1 cellular context compared by ENCODE assay signal in the genomic region with DNA sequence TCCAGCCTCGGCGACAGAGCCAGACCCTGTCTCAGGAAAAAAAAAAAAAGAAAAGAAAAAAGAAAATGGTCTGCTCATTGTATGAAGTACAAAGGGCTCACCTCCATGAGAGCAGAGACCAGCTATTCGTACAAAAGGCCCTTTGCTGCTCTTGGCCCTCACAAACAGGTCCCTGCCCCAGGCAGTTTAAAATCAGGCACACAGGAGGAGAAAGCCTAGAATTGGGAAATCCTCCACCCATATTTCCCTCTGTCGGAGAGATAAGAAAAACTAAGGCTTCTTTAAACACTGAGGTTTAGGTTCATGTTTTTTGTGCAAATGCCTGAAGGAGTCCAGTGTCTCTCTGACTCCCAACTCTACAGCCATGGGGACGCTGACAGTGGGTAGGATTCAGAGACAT.
TF ChIP-seq lines count a peak whose summit lies in the region.

No MANE protein-coding gene starts in this region.

TF ChIP-seq in GM12878, 131 proteins besides CTCF, POLR2A, EP300 and RAD21 (continued from another document):
- TF ChIP-seq, protein P1, sequence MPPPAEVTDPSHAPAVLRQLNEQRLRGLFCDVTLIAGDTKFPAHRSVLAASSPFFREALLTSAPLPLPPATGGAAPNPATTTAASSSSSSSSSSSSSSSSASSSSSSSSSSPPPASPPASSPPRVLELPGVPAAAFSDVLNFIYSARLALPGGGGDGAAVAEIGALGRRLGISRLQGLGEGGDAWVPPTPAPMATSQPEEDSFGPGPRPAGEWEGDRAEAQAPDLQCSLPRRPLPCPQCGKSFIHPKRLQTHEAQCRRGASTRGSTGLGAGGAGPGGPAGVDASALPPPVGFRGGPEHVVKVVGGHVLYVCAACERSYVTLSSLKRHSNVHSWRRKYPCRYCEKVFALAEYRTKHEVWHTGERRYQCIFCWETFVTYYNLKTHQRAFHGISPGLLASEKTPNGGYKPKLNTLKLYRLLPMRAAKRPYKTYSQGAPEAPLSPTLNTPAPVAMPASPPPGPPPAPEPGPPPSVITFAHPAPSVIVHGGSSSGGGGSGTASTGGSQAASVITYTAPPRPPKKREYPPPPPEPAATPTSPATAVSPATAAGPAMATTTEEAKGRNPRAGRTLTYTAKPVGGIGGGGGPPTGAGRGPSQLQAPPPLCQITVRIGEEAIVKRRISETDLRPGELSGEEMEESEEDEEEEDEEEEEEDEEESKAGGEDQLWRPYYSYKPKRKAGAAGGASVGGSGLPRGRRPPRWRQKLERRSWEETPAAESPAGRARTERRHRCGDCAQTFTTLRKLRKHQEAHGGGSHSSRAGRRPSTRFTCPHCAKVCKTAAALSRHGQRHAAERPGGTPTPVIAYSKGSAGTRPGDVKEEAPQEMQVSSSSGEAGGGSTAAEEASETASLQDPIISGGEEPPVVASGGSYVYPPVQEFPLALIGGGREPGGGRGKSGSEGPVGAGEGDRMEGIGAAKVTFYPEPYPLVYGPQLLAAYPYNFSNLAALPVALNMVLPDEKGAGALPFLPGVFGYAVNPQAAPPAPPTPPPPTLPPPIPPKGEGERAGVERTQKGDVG (CRISPR knock-in tag; IDR thresholded peaks at IDR 0.05): no peak
- TF ChIP-seq GATAD2B (conservative IDR thresholded peaks at IDR 0.05; ENCODE audit: low read depth) (no peak), FOS (IDR thresholded peaks at IDR 0.05; ENCODE audit: borderline replicate concordance, extremely low read depth, insufficient read length) (no peak), EZH2 (IDR thresholded peaks at IDR 0.05; ENCODE audit: borderline replicate concordance, control insufficient read depth, low read depth, low read length) (no peak)
TF ChIP-seq in GM12878: peak in this region for 0.
